1 cellular context compared by ENCODE assay signal in genomic region chr1:43509007-43509739, GRCh38.
TF ChIP-seq lines count a peak whose summit lies in the region.

No MANE protein-coding gene starts in this region.

TF ChIP-seq in GM23338, 12 proteins besides CTCF, POLR2A, EP300 and RAD21 (continued from another document):
- no peak for TF ChIP-seq ZNF462 (CRISPR knock-in tag; IDR thresholded peaks at IDR 0.05)
- no peak for TF ChIP-seq EZH2 (IDR thresholded peaks at IDR 0.05; ENCODE audit: low read depth, unreplicated experiment)
- TF ChIP-seq POLR2AphosphoS5 (IDR thresholded peaks at IDR 0.05; ENCODE audit: low read depth) = no peak
- no peak for TF ChIP-seq CREB1 (CRISPR knock-in tag; IDR thresholded peaks at IDR 0.05; ENCODE audit: low read depth)
- TF ChIP-seq REST (IDR thresholded peaks at IDR 0.05; ENCODE audit: unreplicated experiment) = no peak
- no peak for TF ChIP-seq NANOG (IDR thresholded peaks at IDR 0.05; ENCODE audit: borderline replicate concordance)
- no peak for TF ChIP-seq EZH2phosphoT487 (IDR thresholded peaks at IDR 0.05; ENCODE audit: unreplicated experiment)
- TF ChIP-seq ETS1 (IDR thresholded peaks at IDR 0.05) = no peak
- no peak for TF ChIP-seq ZNF331 (CRISPR knock-in tag; IDR thresholded peaks at IDR 0.05; ENCODE audit: low read depth)
- no peak for TF ChIP-seq JUNB (IDR thresholded peaks at IDR 0.05; ENCODE audit: unreplicated experiment)
- TF ChIP-seq STAT1 (IDR thresholded peaks at IDR 0.05; ENCODE audit: unreplicated experiment) = no peak
